ENCODE assay signal across 19 cellular contexts in genomic region chr3:89300976-89301375, GRCh38.
DNase-seq lines count a peak whose midpoint lies in the region; ATAC-seq and TF ChIP-seq lines count a peak whose summit lies in the region.
"Had no signal": no experiment of that assay in that cellular context is flagged by ENCODE, and none has a peak within 500 bp of the region (broad histone marks: within the 10 kb centered on the region; RNA-seq: fewer than 3 reads in every experiment).

No MANE protein-coding gene starts in this region.

- H2AFZ ChIP-seq in osteoblast (ENCODE audit: low read length) = no peak overlapping the region
- H2AFZ ChIP-seq: PC-9 had no signal

- H3K9me3 Mint-ChIP-seq in HFFc6 = peaks cover 3% of the 10 kb centered on the region
- H3K9me3 Mint-ChIP-seq: H9 had no signal

- H3K27ac ChIP-seq in osteoblast (ENCODE audit: low read depth, low read length) (peak overlapping the region; percentile 55), aorta (ENCODE audit: low read depth in 1 of 2, low read length in 2 of 2) (no peak overlapping the region)
- H3K27ac ChIP-seq: PC-9 had no signal

- H3K27me3 ChIP-seq in BJ (ENCODE audit: control insufficient read depth, insufficient read depth, low read length) (no peaks in the 10 kb centered on the region), adipocyte (replicated peaks; ENCODE audit: control insufficient read depth, insufficient read depth, low read length) (no peaks in the 10 kb centered on the region), osteoblast (ENCODE audit: insufficient read depth, low read length) (no peaks in the 10 kb centered on the region), aorta (ENCODE audit: control insufficient read depth in 1 of 2, insufficient read depth in 2 of 2, low read length in 1 of 2) (no peaks in the 10 kb centered on the region)

- H3K4me1 Mint-ChIP-seq in HFFc6 (ENCODE audit: low read depth) = peaks cover 7% of the 10 kb centered on the region; the same call in 1 of the 2 replicates
- H3K4me1 Mint-ChIP-seq: H9, T-cell had no signal

- DNase-seq in BJ (ENCODE audit: low read depth) = peak; percentile 9
- DNase-seq in HFFc6 = no peak
- DNase-seq in adipocyte (ENCODE audit: low read depth) = peak; percentile 2
- DNase-seq in osteoblast (ENCODE audit: insufficient read length, low spot score, missing footprints) = no peak
- no peak for DNase-seq in GM20000 (ENCODE audit: low spot score)
- DNase-seq in aorta = no peak
- DNase-seq in kidney glomerular epithelial cell (lab: John Stamatoyannopoulos, UW) = no peak
- DNase-seq: C1 segment of cervical spinal cord; COR-L47; H9; KBM-7; NCI-H1092 treated with DMSO at 0.1 percent for 48 hours; NCI-H1694; NCI-H2107; NCI-H69; NK-92 treated with Interleukin-12 subunit alpha and Interleukin-12 subunit beta, amount 100 ng/mL, for 24 hours; PC-9; T-cell had no signal

- H3K27me3 Mint-ChIP-seq in HFFc6 (ENCODE audit: insufficient read depth) = no peaks in the 10 kb centered on the region
- H3K27me3 Mint-ChIP-seq: T-cell had no signal

- H3K4me2 ChIP-seq in osteoblast (ENCODE audit: insufficient read depth, low read length) = peak overlapping the region; percentile 66
- H3K4me2 ChIP-seq: PC-9 had no signal

- ATAC-seq in aorta (ENCODE audit: low FRiP score) (no peak), GM21576 (IDR thresholded peaks at IDR 0.05; ENCODE audit: unreplicated experiment) (no peak)
- ATAC-seq: T-cell had no signal

- TF ChIP-seq CTCF in BJ (IDR thresholded peaks at IDR 0.05; ENCODE audit: insufficient read depth, low read depth, low read length) = no peak
- TF ChIP-seq CTCF in HFFc6 (IDR thresholded peaks at IDR 0.05) = no peak
- no peak for TF ChIP-seq CTCF in osteoblast (IDR thresholded peaks at IDR 0.05; ENCODE audit: extremely low read depth, low read depth, low read length)
- no peak for TF ChIP-seq CTCF in GM20000 (IDR thresholded peaks at IDR 0.05; ENCODE audit: extremely low read depth, missing control alignments)

- peak overlapping the region; percentile 24; the same call in 1 of the 2 replicates for H3K27ac Mint-ChIP-seq in HFFc6
- H3K27ac Mint-ChIP-seq: H9, T-cell had no signal

- H3K4me3 ChIP-seq in BJ (ENCODE audit: low read depth, low read length) = no peak overlapping the region
- peak overlapping the region; percentile 2 for H3K4me3 ChIP-seq in adipocyte (ENCODE audit: low read length)
- no peak overlapping the region for H3K4me3 ChIP-seq in osteoblast (ENCODE audit: insufficient read depth, low read length)
- no peak overlapping the region for H3K4me3 ChIP-seq in aorta (ENCODE audit: low read length in 2 of 2)
- H3K4me3 ChIP-seq: PC-9 had no signal

- peak overlapping the region; percentile 39; the same call in 1 of the 2 replicates for H3K4me3 Mint-ChIP-seq in HFFc6
- H3K4me3 Mint-ChIP-seq: H9, T-cell had no signal

- 2 to 14% methylated on average over 2 of the region's 2 CpGs for WGBS in aorta, 2 donors

- intact Hi-C loops in aorta (cut with DNase I) = no loop called here

- no peaks in the 10 kb centered on the region for H3K9me3 ChIP-seq in adipocyte (ENCODE audit: control insufficient read depth, low read length)
- H3K9me3 ChIP-seq in osteoblast (ENCODE audit: low read depth, low read length) = no peaks in the 10 kb centered on the region
- no peaks in the 10 kb centered on the region for H3K9me3 ChIP-seq in aorta (ENCODE audit: control insufficient read depth, low read length)

- H3K36me3 ChIP-seq in BJ (ENCODE audit: control insufficient read depth, insufficient read depth, low read length) (no peaks in the 10 kb centered on the region), adipocyte (ENCODE audit: control insufficient read depth, insufficient read depth, low read length, severe bottlenecking) (no peaks in the 10 kb centered on the region), osteoblast (ENCODE audit: insufficient read depth, low read length) (no peaks in the 10 kb centered on the region), aorta (ENCODE audit: control insufficient read depth in 1 of 2, insufficient read depth in 2 of 2, low read length in 1 of 2) (no peaks in the 10 kb centered on the region)

- H3K9ac ChIP-seq in adipocyte (ENCODE audit: low read length) = no peak overlapping the region

- H4K20me1 ChIP-seq in osteoblast (ENCODE audit: insufficient read depth, low read length) = no peaks in the 10 kb centered on the region

- POLR2A ChIA-PET in BJ (lab: Charles Lee) = no interaction called here

- no peaks in the 10 kb centered on the region for H3K36me3 Mint-ChIP-seq in HFFc6 (ENCODE audit: low read depth)
- H3K36me3 Mint-ChIP-seq: T-cell had no signal

- H3K4me1 ChIP-seq in adipocyte (ENCODE audit: control insufficient read depth, insufficient read depth, low read length) (peaks cover 15% of the 10 kb centered on the region), osteoblast (ENCODE audit: insufficient read depth, low read length) (peaks cover 25% of the 10 kb centered on the region), aorta (ENCODE audit: control insufficient read depth in 1 of 2, insufficient read depth in 2 of 2, low read length in 2 of 2) (peaks cover 0 to 3% of the 10 kb centered on the region in 2 donors)

- no peaks in the 10 kb centered on the region for H3K79me2 ChIP-seq in osteoblast (ENCODE audit: insufficient read depth, low read length)

- CTCF ChIA-PET in BJ (lab: Yijun Ruan, JAX) = no interaction called here

Comparison
In these comparisons a context has a peak if more than half of its experiments do, and no peak if none do; other contexts are left out.
1. DNase-seq: peak in BJ (single experiment) and adipocyte (single experiment); none in HFFc6 (single experiment), osteoblast (single experiment), GM20000 (single experiment), aorta (0 of 2) and kidney glomerular epithelial cell (single experiment).